Comparison of ENCODE assay signal across 2 cellular contexts in genomic region chr1:194843077-194843476, GRCh38.
TF ChIP-seq lines count a peak whose summit lies in the region.

No MANE protein-coding gene starts in this region.

TF ChIP-seq in A549, 52 proteins besides CTCF, POLR2A, EP300 and RAD21:
- TF ChIP-seq FOXS1 (CRISPR knock-in tag; IDR thresholded peaks at IDR 0.05) (no peak), ZNF302 (CRISPR knock-in tag; IDR thresholded peaks at IDR 0.05) (no peak), EHF (CRISPR knock-in tag; IDR thresholded peaks at IDR 0.05) (no peak), MAFK (IDR thresholded peaks at IDR 0.05; ENCODE audit: partially characterized antibody) (peak; percentile 57), HOXA7 (CRISPR knock-in tag; IDR thresholded peaks at IDR 0.05) (no peak), MYC (IDR thresholded peaks at IDR 0.05; ENCODE audit: borderline replicate concordance, low read length) (no peak), RCOR1 (IDR thresholded peaks at IDR 0.05; ENCODE audit: low read depth, low read length) (no peak)

TF ChIP-seq in IMR-90, 13 proteins besides CTCF, POLR2A, EP300 and RAD21:
- TF ChIP-seq RCOR1 (IDR thresholded peaks at IDR 0.05; ENCODE audit: insufficient replicate concordance, low read length) (no peak), MAFK (IDR thresholded peaks at IDR 0.05; ENCODE audit: low read depth, low read length) (peak; percentile 75)
